In the genomic region with DNA sequence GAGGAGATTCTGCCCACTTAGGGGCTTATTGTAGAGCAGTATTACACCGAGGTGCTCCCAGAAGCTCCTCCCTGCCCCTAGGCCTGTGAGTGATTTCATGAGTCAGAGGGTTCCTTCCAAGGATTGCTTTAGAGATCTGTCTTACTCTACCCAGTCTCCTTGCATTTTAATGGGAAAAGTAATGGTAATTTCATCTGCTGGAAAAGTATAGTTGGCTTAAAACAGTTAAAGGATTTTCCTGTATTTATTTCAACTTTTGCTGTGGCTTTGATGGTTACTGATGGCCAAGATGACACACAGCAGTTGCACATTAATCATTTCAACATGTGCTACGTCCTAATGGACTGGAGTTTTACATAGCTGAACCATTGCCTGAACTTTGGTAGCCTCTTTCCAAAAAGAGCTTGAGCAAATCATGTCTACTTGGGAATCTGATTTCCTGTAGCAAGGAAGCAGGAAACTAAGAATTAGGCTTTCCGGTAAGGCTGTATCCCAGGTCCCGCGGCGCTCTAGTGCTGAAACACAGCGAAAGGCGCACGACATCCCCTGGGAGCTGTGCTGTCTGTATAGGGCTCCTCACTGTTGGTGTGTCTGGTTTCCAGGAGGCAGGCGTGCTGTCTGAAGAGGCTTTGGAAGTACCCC, we compare ENCODE assay signal across 1 cellular context.
A peak's percentile ranks its signal among the peaks of the same experiment; 100 is the strongest.
TF ChIP-seq lines count a peak whose summit lies in the region.

No MANE protein-coding gene starts in this region.

TF ChIP-seq in SK-N-SH, 30 proteins besides CTCF, POLR2A, EP300 and RAD21 (continued from another document):
- TF ChIP-seq, protein P1, sequence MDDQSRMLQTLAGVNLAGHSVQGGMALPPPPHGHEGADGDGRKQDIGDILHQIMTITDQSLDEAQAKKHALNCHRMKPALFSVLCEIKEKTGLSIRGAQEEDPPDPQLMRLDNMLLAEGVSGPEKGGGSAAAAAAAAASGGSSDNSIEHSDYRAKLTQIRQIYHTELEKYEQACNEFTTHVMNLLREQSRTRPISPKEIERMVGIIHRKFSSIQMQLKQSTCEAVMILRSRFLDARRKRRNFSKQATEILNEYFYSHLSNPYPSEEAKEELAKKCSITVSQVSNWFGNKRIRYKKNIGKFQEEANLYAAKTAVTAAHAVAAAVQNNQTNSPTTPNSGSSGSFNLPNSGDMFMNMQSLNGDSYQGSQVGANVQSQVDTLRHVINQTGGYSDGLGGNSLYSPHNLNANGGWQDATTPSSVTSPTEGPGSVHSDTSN (IDR thresholded peaks at IDR 0.05): peak; percentile 69
TF ChIP-seq in SK-N-SH: peak in this region for 2.
